8 cellular contexts compared by ENCODE assay signal in the genomic region with DNA sequence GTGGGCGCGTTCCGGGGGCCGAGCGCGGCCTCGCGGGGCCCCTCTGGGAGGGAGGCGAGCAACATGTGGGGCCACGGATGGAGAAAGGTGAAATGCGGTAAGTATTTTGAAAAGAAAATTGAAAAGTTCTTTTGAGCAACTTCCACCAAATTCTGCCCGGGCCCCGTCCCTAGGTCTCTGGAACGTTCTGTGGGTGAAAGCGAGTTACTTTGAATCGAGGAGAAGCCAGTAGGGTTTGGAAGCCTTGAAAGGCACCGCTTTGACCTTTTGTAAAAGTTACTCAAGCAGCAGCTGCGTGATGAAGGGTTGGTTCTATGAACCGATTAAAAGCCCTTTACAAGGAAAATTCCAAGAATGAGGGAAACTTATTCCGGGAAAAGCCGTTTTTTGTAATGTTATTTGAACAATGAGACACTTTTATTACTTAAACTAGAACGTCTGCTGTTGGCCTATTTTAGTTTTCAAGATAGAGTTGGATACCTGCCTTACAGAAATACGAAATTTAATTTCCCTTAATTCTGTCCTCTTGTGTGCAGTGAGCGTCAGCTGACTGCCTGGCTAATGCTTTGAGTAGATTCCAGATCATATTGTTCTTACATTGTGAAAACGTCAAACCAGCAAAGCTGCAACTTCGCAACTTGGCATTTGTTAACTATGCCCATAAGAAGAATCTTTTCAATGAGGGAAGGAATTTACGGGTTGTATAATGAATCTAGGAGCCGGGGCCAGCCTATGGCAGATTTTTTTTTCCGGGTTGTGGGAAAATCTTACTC. TPM values are rescaled to one million over a fixed set of nuclear protein-coding genes. Genes with fewer than 3 reads are reported as not detected.
DNase-seq lines count a peak whose midpoint lies in the region; ATAC-seq and TF ChIP-seq lines count a peak whose summit lies in the region.

No MANE protein-coding gene starts in this region.

- H3K27ac ChIP-seq in esophagus muscularis mucosa (replicated peaks in 1 of 4), result peak overlapping the region; percentile 88 to 97 (median 96)
- peak overlapping the region; percentile 97 for H3K27ac ChIP-seq in muscle layer of duodenum (ENCODE audit: low read length)

- no peaks in the 10 kb centered on the region for H3K27me3 ChIP-seq in esophagus muscularis mucosa
- H3K27me3 ChIP-seq in muscle layer of duodenum (ENCODE audit: low read depth, low read length), result no peaks in the 10 kb centered on the region

- TF ChIP-seq CTCF in esophagus muscularis mucosa (IDR thresholded peaks at IDR 0.05), result no peak

- DNase-seq in DMS79 (lab: John Stamatoyannopoulos, UW) (peak; percentile 4), esophagus muscularis mucosa (ENCODE audit: extremely low spot score) (no peak), retina (no peak)

- no peaks in the 10 kb centered on the region for H3K9me3 Mint-ChIP-seq in T-helper 1 cell treated with Interleukin-12 subunit alpha and Interleukin-12 subunit beta and Interleukin-4 antibody, amounts not matched to agents 30 μg/mL and 1 μg/mL, for 36 hours

- H3K9me3 ChIP-seq in esophagus muscularis mucosa, result no peaks in the 10 kb centered on the region
- no peaks in the 10 kb centered on the region for H3K9me3 ChIP-seq in muscle layer of duodenum (ENCODE audit: control insufficient read depth in 1 of 2, low read length in 2 of 2)

- peaks cover 2% of the 10 kb centered on the region for H3K36me3 Mint-ChIP-seq in T-helper 1 cell treated with Interleukin-12 subunit alpha and Interleukin-12 subunit beta and Interleukin-4 antibody, amounts not matched to agents 30 μg/mL and 1 μg/mL, for 36 hours (ENCODE audit: low read depth)

- peaks cover 17 to 47% (median 40%) of the 10 kb centered on the region in 4 donors for H3K4me1 ChIP-seq in esophagus muscularis mucosa
- peaks cover 4 to 20% of the 10 kb centered on the region in 2 donors for H3K4me1 ChIP-seq in muscle layer of duodenum (ENCODE audit: control insufficient read depth in 1 of 2, insufficient read depth in 2 of 2, low read length in 2 of 2)

- no peak for TF ChIP-seq EP300 in esophagus muscularis mucosa (IDR thresholded peaks at IDR 0.05)

- peak overlapping the region; percentile 99 for H3K4me3 Mint-ChIP-seq in T-helper 1 cell treated with Interleukin-12 subunit alpha and Interleukin-12 subunit beta and Interleukin-4 antibody, amounts not matched to agents 30 μg/mL and 1 μg/mL, for 36 hours

- TF ChIP-seq POLR2A in esophagus muscularis mucosa (IDR thresholded peaks at IDR 0.05; ENCODE audit: low read depth), result no peak

- peak overlapping the region; percentile 96 for H3K27ac Mint-ChIP-seq in T-helper 1 cell treated with Interleukin-12 subunit alpha and Interleukin-12 subunit beta and Interleukin-4 antibody, amounts not matched to agents 30 μg/mL and 1 μg/mL, for 36 hours

- H3K36me3 ChIP-seq in esophagus muscularis mucosa, result no peaks in the 10 kb centered on the region
- H3K36me3 ChIP-seq in muscle layer of duodenum (ENCODE audit: control insufficient read depth in 1 of 2, insufficient read depth in 2 of 2, low read length in 2 of 2), result peaks cover 0 to 8% of the 10 kb centered on the region in 2 donors

- WGBS in esophagus muscularis mucosa, result under 1% methylated on average over 29 of the region's 29 CpGs

- intact Hi-C loops in esophagus muscularis mucosa (cut with DNase I), result loop anchor here (5.0 kb wide), 1 partner anchor 179 kb away; no protein-coding TSS in a partner anchor

- H3K4me1 Mint-ChIP-seq in T-helper 1 cell treated with Interleukin-12 subunit alpha and Interleukin-12 subunit beta and Interleukin-4 antibody, amounts not matched to agents 30 μg/mL and 1 μg/mL, for 36 hours (ENCODE audit: low read depth), result peaks cover 21% of the 10 kb centered on the region

- ATAC-seq in HG02623 (IDR thresholded peaks at IDR 0.05; ENCODE audit: unreplicated experiment) (peak; percentile 24), GM21515 (IDR thresholded peaks at IDR 0.05; ENCODE audit: unreplicated experiment) (no peak), GM18502 (IDR thresholded peaks at IDR 0.05; ENCODE audit: poor library complexity, unreplicated experiment) (no peak)

- H3K4me3 ChIP-seq in esophagus muscularis mucosa, result peak overlapping the region; percentile 77 to 92 (median 84)
- H3K4me3 ChIP-seq in muscle layer of duodenum (ENCODE audit: low read depth in 1 of 2, low read length in 2 of 2), result peak overlapping the region; percentile 78 to 82

- H3K27me3 Mint-ChIP-seq in T-helper 1 cell treated with Interleukin-12 subunit alpha and Interleukin-12 subunit beta and Interleukin-4 antibody, amounts not matched to agents 30 μg/mL and 1 μg/mL, for 36 hours (ENCODE audit: low read depth), result peaks cover 8% of the 10 kb centered on the region

RNA-seq across cellular contexts. Expression of a gene that starts 0.9 kb away (rescaled TPM):
- total RNA-seq in esophagus muscularis mucosa, result 10 to 100 TPM; 29.7 to 56.7 (median 39.9) TPM

RNA-seq across cellular contexts. Expression of a gene that starts 5.2 kb away (rescaled TPM):
- not detected for total RNA-seq in esophagus muscularis mucosa
